ENCODE assay signal across 14 cellular contexts in the genomic region with DNA sequence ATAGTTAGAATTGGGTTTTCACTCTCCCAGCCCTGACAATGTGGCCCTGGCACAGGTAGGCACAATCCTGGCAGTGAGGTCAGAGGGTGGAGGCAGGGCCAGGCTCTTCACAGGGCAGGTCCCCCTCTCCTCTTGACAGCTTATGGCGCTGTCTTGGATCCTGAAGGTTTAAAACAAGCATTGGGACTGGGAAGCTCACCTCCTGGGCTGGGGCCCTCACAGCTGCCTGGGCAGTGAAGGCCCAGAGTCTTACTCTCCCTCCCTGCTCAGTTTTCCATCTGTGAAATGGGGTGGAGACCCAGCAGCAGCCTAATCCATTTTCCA. TPM values are rescaled to one million over a fixed set of nuclear protein-coding genes. Genes with fewer than 3 reads are reported as not detected.
DNase-seq lines count a peak whose midpoint lies in the region; ATAC-seq and TF ChIP-seq lines count a peak whose summit lies in the region.
"Had no signal": no experiment of that assay in that cellular context is flagged by ENCODE, and none has a peak within 500 bp of the region (broad histone marks: within the 10 kb centered on the region; RNA-seq: fewer than 3 reads in every experiment).

No MANE protein-coding gene starts in this region.

- H3K79me2 ChIP-seq in hepatocyte = peaks cover 31% of the 10 kb centered on the region

- H2AFZ ChIP-seq in hepatocyte = no peak overlapping the region

- H3K36me3 ChIP-seq in hepatocyte (replicated peaks; ENCODE audit: insufficient read depth, low read depth) = no peaks in the 10 kb centered on the region

- peak overlapping the region; percentile 79 for H3K27ac ChIP-seq in CD4-positive, alpha-beta T cell (ENCODE audit: low read depth, low read length)
- H3K27ac ChIP-seq in hepatocyte = peak overlapping the region; percentile 96

- no peak for DNase-seq in CD4-positive, alpha-beta T cell
- no peak for DNase-seq in hepatocyte (ENCODE audit: low spot score)
- peak in 1 of 2 donors; percentile 10 for DNase-seq in stimulated activated naive CD8-positive, alpha-beta T cell treated with anti-CD3 and anti-CD28 coated beads, Interleukin-15, amount 100 ng/mL, for 72 hours
- no peak for DNase-seq in activated T-helper 2 cell treated with anti-CD3 and anti-CD28 coated beads, Interferon-gamma antibody, Interleukin-2, Interleukin-4, amounts not matched to agents 10 μg/mL and 5 μg/mL and 100 μg/mL, durations not matched to agents 14 hours and 24 hours and 36 hours (ENCODE audit: low spot score)
- no peak for DNase-seq in ecto neural progenitor cell (ENCODE audit: low spot score)
- DNase-seq: activated T-cell treated with anti-CD3 and anti-CD28 coated beads, Interleukin-2, amount 50 U/mL, for 72 hours; C1 segment of cervical spinal cord; foreskin fibroblast; NCI-H1694 treated with DMSO at 0.1 percent for 48 hours; nephron progenitor cell; SHP77 treated with DMSO at 0.1 percent for 48 hours had no signal

- peaks cover 93% of the 10 kb centered on the region for H3K36me3 Mint-ChIP-seq in CD4-positive, alpha-beta T cell (ENCODE audit: low read depth)
- H3K36me3 Mint-ChIP-seq in IgD-negative memory B cell = peaks cover 3% of the 10 kb centered on the region
- peaks cover 87% of the 10 kb centered on the region for H3K36me3 Mint-ChIP-seq in activated T-helper 2 cell treated with anti-CD3 and anti-CD28 coated beads, Interferon-gamma antibody, Interleukin-2, Interleukin-4, amounts not matched to agents 10 μg/mL and 5 μg/mL and 100 μg/mL, durations not matched to agents 14 hours and 24 hours and 36 hours (ENCODE audit: low read depth)

- no peaks in the 10 kb centered on the region for H3K9me3 ChIP-seq in CD4-positive, alpha-beta T cell (ENCODE audit: control insufficient read depth, low read length)
- H3K9me3 ChIP-seq in hepatocyte (ENCODE audit: low read depth) = no peaks in the 10 kb centered on the region

- no peaks in the 10 kb centered on the region for H3K27me3 Mint-ChIP-seq in CD4-positive, alpha-beta T cell
- no peaks in the 10 kb centered on the region for H3K27me3 Mint-ChIP-seq in IgD-negative memory B cell
- H3K27me3 Mint-ChIP-seq in stimulated activated naive CD8-positive, alpha-beta T cell treated with anti-CD3 and anti-CD28 coated beads, Interleukin-15, amount 100 ng/mL, for 72 hours = no peaks in the 10 kb centered on the region
- no peaks in the 10 kb centered on the region for H3K27me3 Mint-ChIP-seq in activated T-helper 2 cell treated with anti-CD3 and anti-CD28 coated beads, Interferon-gamma antibody, Interleukin-2, Interleukin-4, amounts not matched to agents 10 μg/mL and 5 μg/mL and 100 μg/mL, durations not matched to agents 14 hours and 24 hours and 36 hours (ENCODE audit: low read depth)

- H4K20me1 ChIP-seq in hepatocyte (ENCODE audit: insufficient read depth, poor library complexity, severe bottlenecking) = no peaks in the 10 kb centered on the region

- 95% methylated on average over 1 of the region's 1 CpG for WGBS in hepatocyte (ENCODE audit: low lambda C conversion rate, missing lambda C conversion rate)

- H3K4me3 ChIP-seq in hepatocyte = no peak overlapping the region

- no peaks in the 10 kb centered on the region for H3K9me3 Mint-ChIP-seq in CD4-positive, alpha-beta T cell
- H3K9me3 Mint-ChIP-seq in IgD-negative memory B cell = no peaks in the 10 kb centered on the region
- H3K9me3 Mint-ChIP-seq in stimulated activated naive CD8-positive, alpha-beta T cell treated with anti-CD3 and anti-CD28 coated beads, Interleukin-15, amount 100 ng/mL, for 72 hours = peaks cover 8 to 9% of the 10 kb centered on the region in 2 donors
- peaks cover 4% of the 10 kb centered on the region for H3K9me3 Mint-ChIP-seq in activated T-helper 2 cell treated with anti-CD3 and anti-CD28 coated beads, Interferon-gamma antibody, Interleukin-2, Interleukin-4, amounts not matched to agents 10 μg/mL and 5 μg/mL and 100 μg/mL, durations not matched to agents 14 hours and 24 hours and 36 hours
- H3K9me3 Mint-ChIP-seq: nephron progenitor cell had no signal

- peak overlapping the region; percentile 34 for H3K4me3 Mint-ChIP-seq in CD4-positive, alpha-beta T cell
- no peak overlapping the region for H3K4me3 Mint-ChIP-seq in IgD-negative memory B cell
- peak overlapping the region; percentile 64 to 82 for H3K4me3 Mint-ChIP-seq in stimulated activated naive CD8-positive, alpha-beta T cell treated with anti-CD3 and anti-CD28 coated beads, Interleukin-15, amount 100 ng/mL, for 72 hours
- H3K4me3 Mint-ChIP-seq in activated T-helper 2 cell treated with anti-CD3 and anti-CD28 coated beads, Interferon-gamma antibody, Interleukin-2, Interleukin-4, amounts not matched to agents 10 μg/mL and 5 μg/mL and 100 μg/mL, durations not matched to agents 14 hours and 24 hours and 36 hours (ENCODE audit: low read depth) = no peak overlapping the region
- H3K4me3 Mint-ChIP-seq: nephron progenitor cell had no signal

- TF ChIP-seq CTCF in CD4-positive, alpha-beta T cell (IDR thresholded peaks at IDR 0.05) = no peak
- TF ChIP-seq CTCF in hepatocyte (IDR thresholded peaks at IDR 0.05; ENCODE audit: poor library complexity) = no peak

- intact Hi-C loops in CD4-positive, alpha-beta T cell (cut with DNase I, micrococcal nuclease) = loop anchor here in 1 of 2 experiments (2.0 to 5.0 kb wide), 2 partner anchors 18 to 83 kb away; no protein-coding TSS in a partner anchor
- intact Hi-C loops in activated T-helper 2 cell treated with anti-CD3 and anti-CD28 coated beads, Interferon-gamma antibody, Interleukin-2, Interleukin-4, amounts not matched to agents 10 μg/mL and 5 μg/mL and 100 μg/mL, durations not matched to agents 14 hours and 24 hours and 36 hours (cut with micrococcal nuclease) = no loop called here

- H3K4me2 ChIP-seq in hepatocyte = no peak overlapping the region

- no peaks in the 10 kb centered on the region for H3K27me3 ChIP-seq in CD4-positive, alpha-beta T cell (ENCODE audit: control insufficient read depth, insufficient read depth, low read length)
- no peaks in the 10 kb centered on the region for H3K27me3 ChIP-seq in hepatocyte

- CTCF ChIA-PET in CD4-positive, alpha-beta T cell (lab: Charles Lee) = no interaction called here

- ATAC-seq in CD4-positive, alpha-beta T cell (ENCODE audit: poor library complexity) = no peak
- ATAC-seq in stimulated activated naive CD8-positive, alpha-beta T cell treated with anti-CD3 and anti-CD28 coated beads, Interleukin-15, amount 100 ng/mL, for 72 hours = no peak
- ATAC-seq in HG03196 (IDR thresholded peaks at IDR 0.05; ENCODE audit: unreplicated experiment) = no peak
- ATAC-seq: activated T-cell treated with anti-CD3 and anti-CD28 coated beads, Interleukin-2, amount 50 U/mL, for 72 hours; HCT116 had no signal

- no peaks in the 10 kb centered on the region for H3K9me2 ChIP-seq in hepatocyte (replicated peaks; ENCODE audit: insufficient read depth)

- H3K4me1 ChIP-seq in hepatocyte (ENCODE audit: insufficient read depth) = peaks cover 47% of the 10 kb centered on the region

- POLR2A ChIA-PET in CD4-positive, alpha-beta T cell (lab: Charles Lee) = interaction anchor here (1.3 to 17.7 kb wide), 6 partner anchors 11 to 83 kb away, joined by 3 to 373 read pairs (median 21); a partner anchor contains a TSS

- H3K27ac Mint-ChIP-seq in CD4-positive, alpha-beta T cell = peak overlapping the region; percentile 99
- peak overlapping the region in 2 of 3 donors; percentile 31 to 76 for H3K27ac Mint-ChIP-seq in IgD-negative memory B cell
- peak overlapping the region; percentile 71 to 89 for H3K27ac Mint-ChIP-seq in stimulated activated naive CD8-positive, alpha-beta T cell treated with anti-CD3 and anti-CD28 coated beads, Interleukin-15, amount 100 ng/mL, for 72 hours
- H3K27ac Mint-ChIP-seq in activated T-helper 2 cell treated with anti-CD3 and anti-CD28 coated beads, Interferon-gamma antibody, Interleukin-2, Interleukin-4, amounts not matched to agents 10 μg/mL and 5 μg/mL and 100 μg/mL, durations not matched to agents 14 hours and 24 hours and 36 hours = no peak overlapping the region
- H3K27ac Mint-ChIP-seq: nephron progenitor cell had no signal

- peaks cover 94% of the 10 kb centered on the region for H3K4me1 Mint-ChIP-seq in CD4-positive, alpha-beta T cell (ENCODE audit: low read depth)
- H3K4me1 Mint-ChIP-seq in IgD-negative memory B cell = peaks cover 18 to 42% (median 29%) of the 10 kb centered on the region in 3 donors
- H3K4me1 Mint-ChIP-seq in stimulated activated naive CD8-positive, alpha-beta T cell treated with anti-CD3 and anti-CD28 coated beads, Interleukin-15, amount 100 ng/mL, for 72 hours = peaks cover 98% of the 10 kb centered on the region
- H3K4me1 Mint-ChIP-seq in activated T-helper 2 cell treated with anti-CD3 and anti-CD28 coated beads, Interferon-gamma antibody, Interleukin-2, Interleukin-4, amounts not matched to agents 10 μg/mL and 5 μg/mL and 100 μg/mL, durations not matched to agents 14 hours and 24 hours and 36 hours (ENCODE audit: low read depth) = peaks cover 60% of the 10 kb centered on the region

RNA-seq across cellular contexts. Expression of a gene that starts 23.3 kb away (rescaled TPM):
- total RNA-seq in CD4-positive, alpha-beta T cell = 100 to 1,000 TPM; 131 to 135 TPM
- polyA plus RNA-seq in IgD-negative memory B cell (163 TPM), hepatocyte (54.1 and 54.2 TPM in 2 replicates)
- total RNA-seq in hepatocyte = 75.9 and 98.3 TPM in 2 replicates
- total RNA-seq in activated T-helper 2 cell treated with anti-CD3 and anti-CD28 coated beads, Interferon-gamma antibody, Interleukin-2, Interleukin-4, amounts not matched to agents 10 μg/mL and 5 μg/mL and 100 μg/mL, durations not matched to agents 14 hours and 24 hours and 36 hours = 60.8 and 61.1 TPM in 2 replicates

Comparison
In these comparisons a context has a peak if more than half of its experiments do, and no peak if none do; other contexts are left out.
1. H3K4me3 Mint-ChIP-seq: peak in CD4-positive, alpha-beta T cell (single experiment) and stimulated activated naive CD8-positive, alpha-beta T cell treated with anti-CD3 and anti-CD28 coated beads, Interleukin-15, amount 100 ng/mL, for 72 hours (2 of 2); none in IgD-negative memory B cell (0 of 4) and activated T-helper 2 cell treated with anti-CD3 and anti-CD28 coated beads, Interferon-gamma antibody, Interleukin-2, Interleukin-4, amounts not matched to agents 10 μg/mL and 5 μg/mL and 100 μg/mL, durations not matched to agents 14 hours and 24 hours and 36 hours (single experiment).